13 cellular contexts compared by ENCODE assay signal in genomic region chr17:78276098-78276497, GRCh38. TPM values are rescaled to one million over a fixed set of nuclear protein-coding genes. Genes with fewer than 3 reads are reported as not detected.
DNase-seq lines count a peak whose midpoint lies in the region; ATAC-seq and TF ChIP-seq lines count a peak whose summit lies in the region.
"Had no signal": no experiment of that assay in that cellular context is flagged by ENCODE, and none has a peak within 500 bp of the region (broad histone marks: within the 10 kb centered on the region; RNA-seq: fewer than 3 reads in every experiment).

No MANE protein-coding gene starts in this region.

- DNase-seq in activated CD4-positive, alpha-beta T cell treated with anti-CD3 and anti-CD28 coated beads, Interleukin-2, amount 10 ng/mL, durations not matched to agents 24 days and 14 days, result peak; percentile 67
- DNase-seq in activated CD4-positive, alpha-beta T cell treated with anti-CD3 and anti-CD28 coated beads for 4 hours, result no peak
- peak in 1 of 2 donors; percentile 43 for DNase-seq in memory B cell (ENCODE audit: low spot score in 2 of 2)
- no peak for DNase-seq in stimulated activated CD4-positive, alpha-beta T cell treated with anti-CD3 and anti-CD28 coated beads, Interleukin-4, amount 100 ng/mL, for 24 hours
- DNase-seq in nephron progenitor cell, result no peak
- DNase-seq in hypothalamus (lab: John Stamatoyannopoulos, UW), result no peak
- DNase-seq: foreskin melanocyte, HFFc6, thyroid gland had no signal

- H3K9me3 Mint-ChIP-seq in activated CD4-positive, alpha-beta T cell treated with anti-CD3 and anti-CD28 coated beads, Interleukin-2, amount 10 ng/mL, durations not matched to agents 24 days and 14 days, result no peaks in the 10 kb centered on the region
- H3K9me3 Mint-ChIP-seq in memory B cell (no peaks in the 10 kb centered on the region), nephron progenitor cell (peaks cover 4% of the 10 kb centered on the region)

- peak; percentile 70 for ATAC-seq in GM21390 (IDR thresholded peaks at IDR 0.05; ENCODE audit: unreplicated experiment)
- peak; percentile 74 for ATAC-seq in HG03354 (IDR thresholded peaks at IDR 0.05; ENCODE audit: poor library complexity, severe bottlenecking, unreplicated experiment)
- ATAC-seq in memory B cell (ENCODE audit: low read depth), result peak; percentile 50
- ATAC-seq: SK-N-SH treated with all-trans-retinoic acid at 6 μM for 48 hours had no signal

- intact Hi-C loops in activated CD4-positive, alpha-beta T cell treated with anti-CD3 and anti-CD28 coated beads, Interleukin-2, amount 10 ng/mL, durations not matched to agents 24 days and 14 days (cut with micrococcal nuclease), result no loop called here

- H3K27ac Mint-ChIP-seq in activated CD4-positive, alpha-beta T cell treated with anti-CD3 and anti-CD28 coated beads, Interleukin-2, amount 10 ng/mL, durations not matched to agents 24 days and 14 days, result peak overlapping the region; percentile 16
- peak overlapping the region; percentile 88 for H3K27ac Mint-ChIP-seq in memory B cell
- H3K27ac Mint-ChIP-seq in nephron progenitor cell, result no peak overlapping the region
- H3K27ac Mint-ChIP-seq: HFFc6 had no signal

- peaks cover 2% of the 10 kb centered on the region for H3K27me3 Mint-ChIP-seq in activated CD4-positive, alpha-beta T cell treated with anti-CD3 and anti-CD28 coated beads, Interleukin-2, amount 10 ng/mL, durations not matched to agents 24 days and 14 days
- peaks cover 15% of the 10 kb centered on the region for H3K27me3 Mint-ChIP-seq in memory B cell
- peaks cover 9% of the 10 kb centered on the region for H3K27me3 Mint-ChIP-seq in nephron progenitor cell (ENCODE audit: low read depth, poor library complexity)

- no peak overlapping the region for H3K4me3 Mint-ChIP-seq in activated CD4-positive, alpha-beta T cell treated with anti-CD3 and anti-CD28 coated beads, Interleukin-2, amount 10 ng/mL, durations not matched to agents 24 days and 14 days
- peak overlapping the region; percentile 44 for H3K4me3 Mint-ChIP-seq in memory B cell
- no peak overlapping the region for H3K4me3 Mint-ChIP-seq in nephron progenitor cell
- H3K4me3 Mint-ChIP-seq: HFFc6 had no signal

- H3K4me1 Mint-ChIP-seq in activated CD4-positive, alpha-beta T cell treated with anti-CD3 and anti-CD28 coated beads, Interleukin-2, amount 10 ng/mL, durations not matched to agents 24 days and 14 days, result peaks cover 39% of the 10 kb centered on the region
- H3K4me1 Mint-ChIP-seq in memory B cell (peaks cover 14% of the 10 kb centered on the region), nephron progenitor cell (peaks cover 40% of the 10 kb centered on the region)

- no peak for TF ChIP-seq CTCF in nephron progenitor cell (IDR thresholded peaks at IDR 0.05)

- H3K36me3 Mint-ChIP-seq in activated CD4-positive, alpha-beta T cell treated with anti-CD3 and anti-CD28 coated beads, Interleukin-2, amount 10 ng/mL, durations not matched to agents 24 days and 14 days (ENCODE audit: low read depth), result peaks cover 2% of the 10 kb centered on the region
- H3K36me3 Mint-ChIP-seq in memory B cell, result no peaks in the 10 kb centered on the region
- H3K36me3 Mint-ChIP-seq in nephron progenitor cell (ENCODE audit: low read depth), result no peaks in the 10 kb centered on the region

RNA-seq across cellular contexts. Expression of gene TMEM235, which starts 44.7 kb away (rescaled TPM):
- total RNA-seq in activated CD4-positive, alpha-beta T cell treated with anti-CD3 and anti-CD28 coated beads, Interleukin-2, amount 10 ng/mL, durations not matched to agents 24 days and 14 days, result not detected in 2 replicates
- total RNA-seq: breast epithelium, HFFc6, thyroid gland had no signal
